21 cellular contexts compared by ENCODE assay signal in the genomic region with DNA sequence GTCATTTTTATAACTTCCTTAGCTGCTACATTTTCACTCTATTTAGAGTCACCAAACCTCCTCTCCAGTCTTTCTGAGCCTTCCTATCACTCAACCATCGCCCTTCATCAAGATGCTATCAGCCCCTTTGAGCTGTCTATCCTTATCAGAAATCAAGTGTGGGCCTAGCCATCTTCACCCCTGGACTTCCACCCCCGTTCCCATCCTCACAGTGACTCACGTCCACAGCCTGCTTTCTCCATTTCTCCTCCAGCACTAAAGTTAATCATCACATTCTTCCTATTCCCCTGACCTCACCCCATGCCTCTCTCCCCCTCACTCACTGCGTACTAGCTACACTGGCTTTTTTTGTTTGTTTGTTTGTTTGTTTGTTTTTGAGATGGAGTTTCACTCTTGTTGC. TPM values are rescaled to one million over a fixed set of nuclear protein-coding genes. Genes with fewer than 3 reads are reported as not detected.
DNase-seq lines count a peak whose midpoint lies in the region; TF ChIP-seq lines count a peak whose summit lies in the region.
"Had no signal": no experiment of that assay in that cellular context is flagged by ENCODE, and none has a peak within 500 bp of the region (broad histone marks: within the 10 kb centered on the region; RNA-seq: fewer than 3 reads in every experiment).

No MANE protein-coding gene starts in this region.

- H3K79me2 ChIP-seq in hepatocyte = no peaks in the 10 kb centered on the region

- peaks cover 13% of the 10 kb centered on the region for H3K27me3 ChIP-seq in hepatocyte

- H3K4me3 Mint-ChIP-seq in activated CD4-positive, alpha-beta T cell treated with anti-CD3 and anti-CD28 coated beads, Interleukin-2, amount 10 ng/mL, durations not matched to agents 7 days and 5 days = no peak overlapping the region
- H3K4me3 Mint-ChIP-seq in type B pancreatic cell = peak overlapping the region; percentile 51
- H3K4me3 Mint-ChIP-seq: brain; CD4-positive, alpha-beta memory T cell; natural killer cell treated with Interleukin-12 subunit alpha and Interleukin-12 subunit beta and Interleukin-15 and Interleukin-18, amount 100 ng/mL, for 72 hours; stimulated activated naive CD8-positive, alpha-beta T cell treated with anti-CD3 and anti-CD28 coated beads, Interleukin-15, Interleukin-2, amounts not matched to agents 100 ng/mL and 50 ng/mL, for 24 hours had no signal

- H3K4me1 ChIP-seq in hepatocyte (ENCODE audit: insufficient read depth) = peaks cover 15% of the 10 kb centered on the region

- DNase-seq in activated CD4-positive, alpha-beta T cell treated with anti-CD3 and anti-CD28 coated beads, Interleukin-2, amount 10 ng/mL, durations not matched to agents 7 days and 5 days = no peak
- no peak for DNase-seq in activated CD4-positive, alpha-beta T cell treated with anti-CD3 and anti-CD28 coated beads, Interleukin-2, amount 50 U/mL, for 1 hour
- DNase-seq in astrocyte of the hippocampus (ENCODE audit: low read depth, low spot score) = peak; percentile 47
- peak; percentile 61 for DNase-seq in hepatocyte (ENCODE audit: low spot score)
- DNase-seq in type B pancreatic cell (ENCODE audit: extremely low spot score, unreplicated experiment) = no peak
- no peak for DNase-seq in HuH-7.5 (ENCODE audit: low spot score)
- no peak for DNase-seq in midbrain (lab: John Stamatoyannopoulos, UW)
- no peak for DNase-seq in OCI-M1 (lab: John Stamatoyannopoulos, UW)
- DNase-seq: activated CD8-positive, alpha-beta memory T cell treated with anti-CD3 and anti-CD28 coated beads, Interleukin-2, amount 50 U/mL, for 4 hours; activated naive CD4-positive, alpha-beta T cell; CD4-positive, alpha-beta memory T cell; DND-41; lower lobe of right lung; NCI-H1694; NCI-H446; stimulated activated CD4-positive, alpha-beta T cell treated with anti-CD3 and anti-CD28 coated beads, Interleukin-15, amount 100 ng/mL, for 24 hours; T1000 had no signal

- no peaks in the 10 kb centered on the region for H4K20me1 ChIP-seq in hepatocyte (ENCODE audit: insufficient read depth, poor library complexity, severe bottlenecking)

- no peak overlapping the region for H3K4me3 ChIP-seq in hepatocyte
- H3K4me3 ChIP-seq: lower lobe of right lung had no signal

- peaks cover 56% of the 10 kb centered on the region for H3K27me3 Mint-ChIP-seq in activated CD4-positive, alpha-beta T cell treated with anti-CD3 and anti-CD28 coated beads, Interleukin-2, amount 10 ng/mL, durations not matched to agents 7 days and 5 days
- H3K27me3 Mint-ChIP-seq in type B pancreatic cell = peaks cover 83% of the 10 kb centered on the region

- POLR2A ChIA-PET in activated CD4-positive, alpha-beta T cell treated with anti-CD3 and anti-CD28 coated beads, Interleukin-2, amount 10 ng/mL, durations not matched to agents 7 days and 5 days (lab: Charles Lee) = no interaction called here

- no peaks in the 10 kb centered on the region for H3K36me3 Mint-ChIP-seq in activated CD4-positive, alpha-beta T cell treated with anti-CD3 and anti-CD28 coated beads, Interleukin-2, amount 10 ng/mL, durations not matched to agents 7 days and 5 days (ENCODE audit: low read depth)
- no peaks in the 10 kb centered on the region for H3K36me3 Mint-ChIP-seq in type B pancreatic cell
- H3K36me3 Mint-ChIP-seq: brain; CD4-positive, alpha-beta memory T cell; natural killer cell treated with Interleukin-12 subunit alpha and Interleukin-12 subunit beta and Interleukin-15 and Interleukin-18, amount 100 ng/mL, for 72 hours had no signal

- no peaks in the 10 kb centered on the region for H3K9me3 ChIP-seq in hepatocyte (ENCODE audit: low read depth)
- H3K9me3 ChIP-seq: lower lobe of right lung had no signal

- no peak overlapping the region for H2AFZ ChIP-seq in hepatocyte

- no peaks in the 10 kb centered on the region for H3K9me3 Mint-ChIP-seq in activated CD4-positive, alpha-beta T cell treated with anti-CD3 and anti-CD28 coated beads, Interleukin-2, amount 10 ng/mL, durations not matched to agents 7 days and 5 days
- H3K9me3 Mint-ChIP-seq in type B pancreatic cell = no peaks in the 10 kb centered on the region
- H3K9me3 Mint-ChIP-seq: stimulated activated naive CD8-positive, alpha-beta T cell treated with anti-CD3 and anti-CD28 coated beads, Interleukin-15, Interleukin-2, amounts not matched to agents 100 ng/mL and 50 ng/mL, for 24 hours had no signal

- peak overlapping the region; percentile 7 for H3K27ac Mint-ChIP-seq in activated CD4-positive, alpha-beta T cell treated with anti-CD3 and anti-CD28 coated beads, Interleukin-2, amount 10 ng/mL, durations not matched to agents 7 days and 5 days
- H3K27ac Mint-ChIP-seq in type B pancreatic cell = no peak overlapping the region
- H3K27ac Mint-ChIP-seq: brain; CD4-positive, alpha-beta memory T cell; natural killer cell treated with Interleukin-12 subunit alpha and Interleukin-12 subunit beta and Interleukin-15 and Interleukin-18, amount 100 ng/mL, for 72 hours; stimulated activated naive CD8-positive, alpha-beta T cell treated with anti-CD3 and anti-CD28 coated beads, Interleukin-15, Interleukin-2, amounts not matched to agents 100 ng/mL and 50 ng/mL, for 24 hours had no signal

- no peak overlapping the region for H3K4me2 ChIP-seq in hepatocyte

- 53% methylated on average over 4 of the region's 4 CpGs for WGBS in hepatocyte (ENCODE audit: low lambda C conversion rate, missing lambda C conversion rate)

- H3K9me2 ChIP-seq in hepatocyte (replicated peaks; ENCODE audit: insufficient read depth) = no peaks in the 10 kb centered on the region

- no peak for TF ChIP-seq CTCF in hepatocyte (IDR thresholded peaks at IDR 0.05; ENCODE audit: poor library complexity)
- no peak for TF ChIP-seq CTCF in type B pancreatic cell (conservative IDR thresholded peaks at IDR 0.05)

- CTCF ChIA-PET in activated CD4-positive, alpha-beta T cell treated with anti-CD3 and anti-CD28 coated beads, Interleukin-2, amount 10 ng/mL, durations not matched to agents 7 days and 5 days (lab: Charles Lee) = no interaction called here

- H3K4me1 Mint-ChIP-seq in activated CD4-positive, alpha-beta T cell treated with anti-CD3 and anti-CD28 coated beads, Interleukin-2, amount 10 ng/mL, durations not matched to agents 7 days and 5 days = peaks cover 4% of the 10 kb centered on the region
- H3K4me1 Mint-ChIP-seq in type B pancreatic cell (ENCODE audit: unreplicated experiment) = peaks cover 6% of the 10 kb centered on the region

- H3K36me3 ChIP-seq in hepatocyte (replicated peaks; ENCODE audit: insufficient read depth, low read depth) = no peaks in the 10 kb centered on the region
- H3K36me3 ChIP-seq: lower lobe of right lung had no signal

- H3K27ac ChIP-seq in hepatocyte = peak overlapping the region; percentile 27
- H3K27ac ChIP-seq: 22Rv1, lower lobe of right lung had no signal

RNA-seq across cellular contexts. Expression of a gene that starts 2.4 kb away (rescaled TPM):
- total RNA-seq in activated CD4-positive, alpha-beta T cell treated with anti-CD3 and anti-CD28 coated beads, Interleukin-2, amount 10 ng/mL, durations not matched to agents 7 days and 5 days = not detected
- 1.9 TPM in 1 of 2 replicates, not detected in the other for total RNA-seq in hepatocyte
- 0.41 and 0.45 TPM in 2 replicates for polyA plus RNA-seq in hepatocyte
- 0.56 and 1.3 TPM in 2 replicates for total RNA-seq in type B pancreatic cell (ENCODE audit: low replicate concordance)
- polyA plus RNA-seq: CD4-positive, alpha-beta memory T cell had no signal

Comparison
In these comparisons a context has a peak if more than half of its experiments do, and no peak if none do; other contexts are left out.
1. DNase-seq: peak in astrocyte of the hippocampus (single experiment) and hepatocyte (single experiment); none in activated CD4-positive, alpha-beta T cell treated with anti-CD3 and anti-CD28 coated beads, Interleukin-2, amount 10 ng/mL, durations not matched to agents 7 days and 5 days (single experiment), activated CD4-positive, alpha-beta T cell treated with anti-CD3 and anti-CD28 coated beads, Interleukin-2, amount 50 U/mL, for 1 hour (single experiment), type B pancreatic cell (single experiment), HuH-7.5 (single experiment), midbrain (single experiment) and OCI-M1 (single experiment).